8 cellular contexts compared by ENCODE assay signal in the genomic region with DNA sequence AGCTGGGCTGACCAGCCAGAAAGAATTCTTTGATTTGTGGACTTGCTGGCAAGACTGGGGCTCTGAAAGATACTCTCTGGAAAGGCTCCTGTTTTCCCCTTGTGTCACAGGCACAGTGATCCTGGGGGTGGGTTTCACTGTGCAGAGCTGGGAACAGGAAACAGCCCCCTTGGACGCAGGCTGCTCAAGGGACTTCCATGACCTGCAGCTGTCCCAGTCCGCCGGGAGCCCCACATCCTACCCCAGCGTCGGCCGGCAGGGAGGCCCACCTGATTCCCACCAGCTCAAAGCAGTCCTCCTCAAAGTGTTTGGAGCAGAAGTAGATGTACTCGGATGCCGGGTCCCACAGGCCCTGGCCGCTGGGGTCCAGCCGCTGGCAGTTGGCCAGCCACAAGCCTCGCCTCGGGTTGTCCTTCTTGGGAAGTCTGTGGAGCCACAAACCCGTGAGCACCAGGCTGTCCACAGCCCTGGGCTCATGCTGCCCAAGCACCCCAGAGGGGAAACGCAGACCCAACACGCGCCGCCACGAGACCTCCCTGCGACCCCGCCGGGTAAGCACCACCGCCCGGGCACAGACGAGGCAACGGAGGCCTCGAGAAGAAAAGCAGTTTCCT. TPM values are rescaled to one million over a fixed set of nuclear protein-coding genes. Genes with fewer than 3 reads are reported as not detected.
A peak's percentile ranks its signal among the peaks of the same experiment; 100 is the strongest.
DNase-seq lines count a peak whose midpoint lies in the region; ATAC-seq and TF ChIP-seq lines count a peak whose summit lies in the region.

No MANE protein-coding gene starts in this region.

- H3K36me3 Mint-ChIP-seq in CD8-positive, alpha-beta T cell: peaks cover 31% of the 10 kb centered on the region
- H3K36me3 Mint-ChIP-seq in activated naive CD8-positive, alpha-beta T cell treated with anti-CD3 and anti-CD28 coated beads for 36 hours: peaks cover 11% of the 10 kb centered on the region

- DNase-seq in CD8-positive, alpha-beta T cell: no peak
- DNase-seq in activated naive CD8-positive, alpha-beta T cell treated with anti-CD3 and anti-CD28 coated beads for 36 hours: no peak
- DNase-seq in iPS-NIHi11 (ENCODE audit: low spot score) (peak; percentile 34), HK-2 (ENCODE audit: unreplicated experiment) (no peak), cerebellar cortex (ENCODE audit: low spot score) (no peak), CD1c-positive myeloid dendritic cell (ENCODE audit: extremely low spot score) (no peak)

- no peak for ATAC-seq in CD8-positive, alpha-beta T cell
- peak; percentile 1 for ATAC-seq in HG02840 (IDR thresholded peaks at IDR 0.05; ENCODE audit: low FRiP score, unreplicated experiment)

- TF ChIP-seq CTCF in CD8-positive, alpha-beta T cell (IDR thresholded peaks at IDR 0.05): no peak

- POLR2A ChIA-PET in CD8-positive, alpha-beta T cell (lab: Charles Lee): interaction anchor here (0.7 kb wide), 1 partner anchor 10 kb away, joined by 3 read pairs; no protein-coding TSS in a partner anchor

- peaks cover 13% of the 10 kb centered on the region for H3K36me3 ChIP-seq in CD8-positive, alpha-beta T cell (ENCODE audit: insufficient read depth, low read length)

- H3K27me3 Mint-ChIP-seq in CD8-positive, alpha-beta T cell (ENCODE audit: low read depth): no peaks in the 10 kb centered on the region
- no peaks in the 10 kb centered on the region for H3K27me3 Mint-ChIP-seq in activated naive CD8-positive, alpha-beta T cell treated with anti-CD3 and anti-CD28 coated beads for 36 hours

- CTCF ChIA-PET in CD8-positive, alpha-beta T cell (lab: Charles Lee): no interaction called here

- peak overlapping the region; percentile 91 for H3K4me3 Mint-ChIP-seq in CD8-positive, alpha-beta T cell
- peak overlapping the region; percentile 95 for H3K4me3 Mint-ChIP-seq in activated naive CD8-positive, alpha-beta T cell treated with anti-CD3 and anti-CD28 coated beads for 36 hours

- no peaks in the 10 kb centered on the region for H3K27me3 ChIP-seq in CD8-positive, alpha-beta T cell (ENCODE audit: insufficient read depth, low read length)

- no peaks in the 10 kb centered on the region for H3K9me3 Mint-ChIP-seq in CD8-positive, alpha-beta T cell
- no peaks in the 10 kb centered on the region for H3K9me3 Mint-ChIP-seq in activated naive CD8-positive, alpha-beta T cell treated with anti-CD3 and anti-CD28 coated beads for 36 hours

- H3K27ac ChIP-seq in CD8-positive, alpha-beta T cell (ENCODE audit: low read depth, low read length): peak overlapping the region; percentile 93
- H3K27ac ChIP-seq in temporal lobe (ENCODE audit: low read depth, low read length): peak overlapping the region; percentile 95

- peaks cover 29% of the 10 kb centered on the region for H3K4me1 Mint-ChIP-seq in CD8-positive, alpha-beta T cell (ENCODE audit: low read depth)
- peaks cover 18% of the 10 kb centered on the region for H3K4me1 Mint-ChIP-seq in activated naive CD8-positive, alpha-beta T cell treated with anti-CD3 and anti-CD28 coated beads for 36 hours

- peak overlapping the region; percentile 81 for H3K4me3 ChIP-seq in CD8-positive, alpha-beta T cell (ENCODE audit: low read depth, low read length)

- peaks cover 38% of the 10 kb centered on the region for H3K4me1 ChIP-seq in CD8-positive, alpha-beta T cell (ENCODE audit: insufficient read depth, low read length)

- H3K9me3 ChIP-seq in CD8-positive, alpha-beta T cell (ENCODE audit: low read length): no peaks in the 10 kb centered on the region

- intact Hi-C loops in CD8-positive, alpha-beta T cell (cut with DNase I, micrococcal nuclease): loop anchor here (1.0 to 10.0 kb wide), 8 partner anchors 19 to 1566 kb away; a partner anchor contains a TSS

- H3K27ac Mint-ChIP-seq in CD8-positive, alpha-beta T cell: peak overlapping the region; percentile 99
- H3K27ac Mint-ChIP-seq in activated naive CD8-positive, alpha-beta T cell treated with anti-CD3 and anti-CD28 coated beads for 36 hours: peak overlapping the region; percentile 99

RNA-seq across cellular contexts. Expression of a gene that starts 0.8 kb away (rescaled TPM):
- 10 to 100 TPM; 71.2 to 73.6 TPM for total RNA-seq in CD8-positive, alpha-beta T cell
- 10 to 100 TPM; 34.3 to 34.5 TPM for total RNA-seq in activated naive CD8-positive, alpha-beta T cell treated with anti-CD3 and anti-CD28 coated beads for 36 hours
- 17.5 TPM for total RNA-seq in temporal lobe

RNA-seq across cellular contexts. Expression of a gene that starts 13.9 kb away (rescaled TPM):
- under 1 TPM; 0.30 to 0.36 TPM for total RNA-seq in CD8-positive, alpha-beta T cell
- total RNA-seq in activated naive CD8-positive, alpha-beta T cell treated with anti-CD3 and anti-CD28 coated beads for 36 hours: under 1 TPM; 0.14 to 0.43 TPM
- 0.49 TPM for total RNA-seq in temporal lobe

RNA-seq across cellular contexts. Expression of a gene that starts 19.0 kb away (rescaled TPM):
- 10 to 100 TPM; 42.8 to 44.8 TPM for total RNA-seq in CD8-positive, alpha-beta T cell
- 10 to 100 TPM; 32.4 to 39.2 TPM for total RNA-seq in activated naive CD8-positive, alpha-beta T cell treated with anti-CD3 and anti-CD28 coated beads for 36 hours
- total RNA-seq in temporal lobe: 42.0 TPM

RNA-seq across cellular contexts. Expression of a gene that starts 31.3 kb away (rescaled TPM):
- total RNA-seq in CD8-positive, alpha-beta T cell: not detected
- total RNA-seq in activated naive CD8-positive, alpha-beta T cell treated with anti-CD3 and anti-CD28 coated beads for 36 hours: under 1 TPM; 0.41 to 0.44 TPM
- total RNA-seq in temporal lobe: 1.5 TPM

RNA-seq across cellular contexts. Expression of a gene that starts 34.0 kb away (rescaled TPM):
- total RNA-seq in CD8-positive, alpha-beta T cell: under 1 TPM in 1 of 2 experiments, not detected in 1; 0.39 TPM
- total RNA-seq in activated naive CD8-positive, alpha-beta T cell treated with anti-CD3 and anti-CD28 coated beads for 36 hours: under 1 TPM in 1 of 2 experiments, not detected in 1; 0.14 TPM
- 2.5 TPM for total RNA-seq in temporal lobe
